ENCODE assay signal across 1 cellular context in the genomic region with DNA sequence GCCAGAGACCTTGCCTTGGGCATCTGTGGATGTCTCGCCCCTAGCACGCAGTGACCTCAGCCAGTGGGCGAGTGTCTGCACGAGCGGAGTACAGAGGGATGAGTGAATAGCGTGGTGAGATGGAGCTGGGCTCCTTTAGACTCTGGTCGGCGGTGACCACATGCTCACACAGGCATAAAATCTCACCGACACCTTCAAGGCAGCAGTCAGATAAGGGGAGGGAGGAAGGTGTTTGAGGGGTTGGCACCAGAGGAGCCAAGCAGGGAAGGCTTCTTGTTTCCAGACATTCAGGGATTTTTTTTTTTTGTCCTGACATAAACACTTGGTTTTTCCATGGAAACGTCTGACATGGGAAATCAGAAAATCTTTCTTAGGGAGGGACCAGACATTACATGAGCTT.
TF ChIP-seq lines count a peak whose summit lies in the region.

No MANE protein-coding gene starts in this region.

TF ChIP-seq in HCT116, 20 proteins besides CTCF, POLR2A, EP300 and RAD21:
- TF ChIP-seq EGR1 (IDR thresholded peaks at IDR 0.05; ENCODE audit: low read depth) = no peak
- no peak for TF ChIP-seq CEBPB (IDR thresholded peaks at IDR 0.05; ENCODE audit: low read depth)
TF ChIP-seq in HCT116: peak in this region for 0.
